Comparison of ENCODE assay signal across 7 cellular contexts in the genomic region with DNA sequence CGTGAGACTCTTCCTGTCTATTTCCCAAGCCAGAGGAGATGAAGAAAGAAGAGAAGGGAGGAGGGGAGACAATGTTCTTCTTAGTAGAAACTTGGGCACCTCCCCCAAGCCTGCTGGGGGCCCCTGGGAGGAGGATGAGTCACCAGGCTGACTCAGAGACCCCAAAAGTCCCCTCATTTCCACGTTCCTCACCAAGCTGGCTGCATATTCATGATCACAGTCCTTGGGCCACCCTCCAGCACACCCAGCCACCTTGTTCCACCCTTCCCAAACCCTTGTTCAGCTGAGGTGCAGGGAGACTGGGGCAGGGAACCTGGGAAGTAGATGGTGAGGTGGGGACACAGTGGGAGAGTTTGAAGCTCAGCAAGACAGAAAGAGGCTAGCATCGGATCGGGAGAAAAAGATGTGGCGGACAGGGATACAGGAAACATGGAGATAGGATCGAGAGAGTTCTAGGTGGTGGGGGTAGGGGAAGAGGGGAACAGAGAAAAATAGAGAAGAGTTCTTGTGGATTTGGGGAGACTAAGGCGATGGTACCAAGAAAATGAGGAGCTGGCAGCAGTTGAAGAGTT. TPM values are rescaled to one million over a fixed set of nuclear protein-coding genes. Genes with fewer than 3 reads are reported as not detected.
A peak's percentile ranks its signal among the peaks of the same experiment; 100 is the strongest.
DNase-seq lines count a peak whose midpoint lies in the region; ATAC-seq and FAIRE-seq lines count a peak whose summit lies in the region.

No MANE protein-coding gene starts in this region.

- H3K27ac Mint-ChIP-seq in CD4-positive, alpha-beta memory T cell, result peak overlapping the region in 2 of 7 donors; percentile 6 to 51

- H4K12ac ChIP-seq in trophoblast cell (ENCODE audit: low read depth, low read length), result peak overlapping the region; percentile 90

- no peak overlapping the region for H3K27ac ChIP-seq in trophoblast cell (ENCODE audit: low read depth, low read length)
- H3K27ac ChIP-seq in CD4-positive, alpha-beta memory T cell (ENCODE audit: low read depth, low read length), result no peak overlapping the region

- H2BK120ac ChIP-seq in trophoblast cell (ENCODE audit: insufficient read depth, low read length, poor library complexity), result peak overlapping the region; percentile 73

- H3K9me3 Mint-ChIP-seq in CD4-positive, alpha-beta memory T cell, result no peaks in the 10 kb centered on the region

- peak overlapping the region; percentile 68 for H4K8ac ChIP-seq in trophoblast cell (ENCODE audit: low read depth, low read length)

- WGBS in trophoblast cell (ENCODE audit: extremely low coverage, insufficient coverage, insufficient read length), result no CpG with 5 or more reads among the region's 7 CpGs

- no peak for FAIRE-seq in HTR-8/SVneo (lab: Jason Lieb, UNC)

- DNase-seq in HTR-8/SVneo (ENCODE audit: insufficient read length, low spot score) (peak; percentile 24), activated T-cell treated with anti-CD3 and anti-CD28 coated beads for 24 hours (ENCODE audit: low read depth) (peak; percentile 58), fibroblast of the conjunctiva (ENCODE audit: low read depth) (peak; percentile 81), trophoblast cell (peak in 1 of 2 donors; percentile 36), OCI-M2 (lab: John Stamatoyannopoulos, UW; ENCODE audit: unreplicated experiment) (no peak)
- DNase-seq in CD4-positive, alpha-beta memory T cell, result no peak

- peaks cover 3 to 4% of the 10 kb centered on the region in 2 experiments for H3K4me1 ChIP-seq in trophoblast cell (ENCODE audit: control insufficient read depth in 1 of 2, insufficient read depth in 2 of 2, low read length in 2 of 2)
- H3K4me1 ChIP-seq in CD4-positive, alpha-beta memory T cell (ENCODE audit: insufficient read depth, low read length), result peaks cover 10% of the 10 kb centered on the region

- CTCF ChIA-PET in CD4-positive, alpha-beta memory T cell (lab: Charles Lee; ENCODE audit: partially characterized antibody), result interaction anchor here (1.1 to 11.0 kb wide), 10 partner anchors 9 to 234 kb away, joined by 3 to 169 read pairs (median 6); a partner anchor contains a TSS

- no peak overlapping the region for H3K23ac ChIP-seq in trophoblast cell (ENCODE audit: low read length)

- peak overlapping the region; percentile 70 for H3K4me3 ChIP-seq in trophoblast cell (ENCODE audit: low read depth, low read length)
- H3K4me3 ChIP-seq in CD4-positive, alpha-beta memory T cell (ENCODE audit: low read length in 2 of 2), result no peak overlapping the region

- H3K9ac ChIP-seq in trophoblast cell (ENCODE audit: low read length), result peak overlapping the region; percentile 83

- H3K27me3 ChIP-seq in trophoblast cell (ENCODE audit: insufficient read depth, low read length), result no peaks in the 10 kb centered on the region
- no peaks in the 10 kb centered on the region for H3K27me3 ChIP-seq in CD4-positive, alpha-beta memory T cell (ENCODE audit: insufficient read depth, low read length)

- peak overlapping the region; percentile 57 for H3K4ac ChIP-seq in trophoblast cell (ENCODE audit: low read depth, low read length)

- peaks cover 4 to 5% of the 10 kb centered on the region in 2 donors for H3K27me3 Mint-ChIP-seq in CD4-positive, alpha-beta memory T cell

- H3K4me1 Mint-ChIP-seq in CD4-positive, alpha-beta memory T cell, result peaks cover 6 to 15% (median 12%) of the 10 kb centered on the region in 4 donors

- no peaks in the 10 kb centered on the region for H3K36me3 Mint-ChIP-seq in CD4-positive, alpha-beta memory T cell

- POLR2A ChIA-PET in CD4-positive, alpha-beta memory T cell (lab: Charles Lee; ENCODE audit: partially characterized antibody), result interaction anchor here (1.0 to 8.0 kb wide), 5 partner anchors 9 to 188 kb away, joined by 3 to 164 read pairs (median 16); a partner anchor contains a TSS

- no peaks in the 10 kb centered on the region for H3K9me3 ChIP-seq in trophoblast cell (ENCODE audit: insufficient read depth, low read depth, low read length)
- H3K9me3 ChIP-seq in CD4-positive, alpha-beta memory T cell (ENCODE audit: control insufficient read depth in 1 of 2, low read length in 2 of 2), result no peaks in the 10 kb centered on the region

- peak overlapping the region; percentile 98 for H2AK5ac ChIP-seq in trophoblast cell (ENCODE audit: low read length)

- intact Hi-C loops in CD4-positive, alpha-beta memory T cell (cut with micrococcal nuclease), result no loop called here

- H2AFZ ChIP-seq in trophoblast cell (ENCODE audit: insufficient read depth, low read length, poor library complexity), result peak overlapping the region; percentile 42

- peak overlapping the region; percentile 85 for H3K14ac ChIP-seq in trophoblast cell (ENCODE audit: low read length)

- peak overlapping the region; percentile 98 for H3K4me2 ChIP-seq in trophoblast cell (ENCODE audit: low read length)

- no peak for ATAC-seq in HG02763 (IDR thresholded peaks at IDR 0.05; ENCODE audit: unreplicated experiment)

- H3K79me2 ChIP-seq in trophoblast cell (ENCODE audit: control insufficient read depth, insufficient read depth, low read length, poor library complexity), result peaks cover 7% of the 10 kb centered on the region

- H2BK5ac ChIP-seq in trophoblast cell (ENCODE audit: low read depth, low read length, poor library complexity), result peak overlapping the region; percentile 78

- peak overlapping the region; percentile 80 for H3K18ac ChIP-seq in trophoblast cell (ENCODE audit: low read length)

- H3K79me1 ChIP-seq in trophoblast cell (ENCODE audit: low read length), result peaks cover 9% of the 10 kb centered on the region

- H3K36me3 ChIP-seq in trophoblast cell (ENCODE audit: control insufficient read depth in 1 of 2, insufficient read depth in 2 of 2, low read length in 2 of 2), result peaks cover 3 to 15% of the 10 kb centered on the region in 2 experiments
- no peaks in the 10 kb centered on the region for H3K36me3 ChIP-seq in CD4-positive, alpha-beta memory T cell (ENCODE audit: insufficient read depth, low read length)

- H2BK12ac ChIP-seq in trophoblast cell (ENCODE audit: low read length), result peak overlapping the region; percentile 27

- H4K91ac ChIP-seq in trophoblast cell (ENCODE audit: low read depth, low read length), result peak overlapping the region; percentile 90

- no peak overlapping the region for H3K4me3 Mint-ChIP-seq in CD4-positive, alpha-beta memory T cell

RNA-seq across cellular contexts. Expression of a gene that starts 0.7 kb away (rescaled TPM):
- 141 and 148 TPM in 2 replicates for polyA plus RNA-seq in trophoblast cell (2013)
- total RNA-seq in CD4-positive, alpha-beta memory T cell, result under 1 TPM in 1 of 2 experiments, not detected in 1; 0.47 TPM
- polyA plus RNA-seq in CD4-positive, alpha-beta memory T cell, result not detected

RNA-seq across cellular contexts. Expression of a gene that starts 5.1 kb away (rescaled TPM):
- 10,907 and 11,059 TPM in 2 replicates for polyA plus RNA-seq in trophoblast cell (2013)
- 1,000 to 10,000 TPM; 6,785 to 7,292 TPM for total RNA-seq in CD4-positive, alpha-beta memory T cell
- polyA plus RNA-seq in CD4-positive, alpha-beta memory T cell, result over 10,000 TPM; 16,816 to 21,324 TPM

RNA-seq across cellular contexts. Expression of a gene that starts 8.0 kb away (rescaled TPM):
- 88.7 and 92.8 TPM in 2 replicates for polyA plus RNA-seq in trophoblast cell (2013)
- 100 to 1,000 TPM; 121 to 130 TPM for total RNA-seq in CD4-positive, alpha-beta memory T cell
- polyA plus RNA-seq in CD4-positive, alpha-beta memory T cell, result 100 to 1,000 TPM; 283 to 445 TPM

RNA-seq across cellular contexts. Expression of a gene that starts 17.7 kb away (rescaled TPM):
- 7.7 and 8.0 TPM in 2 replicates for polyA plus RNA-seq in trophoblast cell (2013)
- 1 to 10 TPM; 7.4 to 9.8 TPM for total RNA-seq in CD4-positive, alpha-beta memory T cell
- polyA plus RNA-seq in CD4-positive, alpha-beta memory T cell, result 1 to 10 TPM; 1.2 to 5.2 TPM

RNA-seq across cellular contexts. Expression of a gene that starts 22.1 kb away (rescaled TPM):
- polyA plus RNA-seq in trophoblast cell (2013), result 118 and 119 TPM in 2 replicates
- total RNA-seq in CD4-positive, alpha-beta memory T cell, result 10 to 100 TPM; 21.6 to 21.9 TPM
- 10 to 100 TPM; 36.3 to 47.3 TPM for polyA plus RNA-seq in CD4-positive, alpha-beta memory T cell

Comparison
In these comparisons a context has a peak if more than half of its experiments do, and no peak if none do; other contexts are left out.
1. DNase-seq: peak in HTR-8/SVneo (single experiment), activated T-cell treated with anti-CD3 and anti-CD28 coated beads for 24 hours (single experiment) and fibroblast of the conjunctiva (single experiment); none in OCI-M2 (single experiment) and CD4-positive, alpha-beta memory T cell (0 of 5).